14 cellular contexts compared by ENCODE assay signal in the genomic region with DNA sequence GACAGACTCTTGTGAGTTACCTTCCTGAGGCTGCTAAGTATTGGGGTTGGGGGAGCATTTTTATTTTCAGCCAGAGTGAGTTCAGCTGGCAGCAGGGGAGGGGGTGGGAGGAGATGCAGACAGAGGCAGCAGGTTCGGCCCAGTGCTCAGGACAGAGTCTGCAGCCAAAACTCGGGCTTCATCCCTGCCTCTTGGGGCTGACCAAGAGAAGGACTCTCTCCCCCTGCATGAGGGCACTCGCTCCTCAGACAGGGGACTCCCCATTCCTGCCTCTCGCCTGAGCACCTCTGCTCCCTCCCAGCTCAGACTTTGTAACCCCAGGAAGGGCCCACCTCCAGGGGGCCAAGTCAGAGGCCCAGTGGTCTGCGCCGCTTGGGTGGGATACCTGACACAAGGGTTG. TPM values are rescaled to one million over a fixed set of nuclear protein-coding genes. Genes with fewer than 3 reads are reported as not detected.
DNase-seq lines count a peak whose midpoint lies in the region; ATAC-seq and TF ChIP-seq lines count a peak whose summit lies in the region.
"Had no signal": no experiment of that assay in that cellular context is flagged by ENCODE, and none has a peak within 500 bp of the region (broad histone marks: within the 10 kb centered on the region; RNA-seq: fewer than 3 reads in every experiment).

No MANE protein-coding gene starts in this region.

- no peak overlapping the region for H2BK120ac ChIP-seq in neuronal stem cell (ENCODE audit: low read depth, low read length)

- peaks cover 0 to 1% of the 10 kb centered on the region in 2 experiments; a peak in 1 of 4 replicates for H3K36me3 ChIP-seq in HCT116 (ENCODE audit: control insufficient read depth in 1 of 2, insufficient read depth in 2 of 2, low read length in 2 of 2)
- H3K36me3 ChIP-seq in neuronal stem cell (replicated peaks in 1 of 2; ENCODE audit: control insufficient read depth in 2 of 2, insufficient read depth in 2 of 2, low read length in 2 of 2) = peaks cover 8 to 20% of the 10 kb centered on the region in 2 donors

- no peak overlapping the region for H3K4ac ChIP-seq in neuronal stem cell (ENCODE audit: low read length)

- TF ChIP-seq POLR2A in HCT116 (IDR thresholded peaks at IDR 0.05; ENCODE audit: borderline replicate concordance, extremely low read depth, insufficient read depth, insufficient read length) = no peak

- H3K18ac ChIP-seq in neuronal stem cell (ENCODE audit: low read length) = no peak overlapping the region

- POLR2A ChIA-PET in HCT116 (lab: Charles Lee) = no interaction called here

- no peak overlapping the region for H4K91ac ChIP-seq in neuronal stem cell (ENCODE audit: low read depth, low read length, poor library complexity)

- H2BK15ac ChIP-seq in neuronal stem cell (ENCODE audit: low read length) = no peak overlapping the region

- H4K8ac ChIP-seq in neuronal stem cell (ENCODE audit: low read depth, low read length) = no peak overlapping the region

- H3K79me2 ChIP-seq in HCT116 (ENCODE audit: insufficient read depth, low read length) = peaks cover 33% of the 10 kb centered on the region

- H3K27ac ChIP-seq in C4-2B (peak overlapping the region; percentile 96), HCT116 (ENCODE audit: low read depth, low read length) (no peak overlapping the region; the same call in 1 of the 2 replicates), neuronal stem cell (replicated peaks; ENCODE audit: low read length) (no peak overlapping the region)

- no peak overlapping the region for H3K4me3 ChIP-seq in HCT116 (replicated peaks in 1 of 2; ENCODE audit: low read depth in 1 of 2, low read length in 2 of 2)
- no peak overlapping the region for H3K4me3 ChIP-seq in neuronal stem cell (ENCODE audit: low read length in 2 of 2)

- ATAC-seq in HCT116 (no peak), HG03439 (IDR thresholded peaks at IDR 0.05; ENCODE audit: unreplicated experiment) (no peak), GM18519 (IDR thresholded peaks at IDR 0.05; ENCODE audit: low FRiP score, unreplicated experiment) (no peak), HG02798 (IDR thresholded peaks at IDR 0.05; ENCODE audit: poor library complexity, unreplicated experiment) (no peak)

- peak overlapping the region in 2 of 5 experiments; percentile 42 to 91 for H3K27ac Mint-ChIP-seq in brain

- no peaks in the 10 kb centered on the region for H3K9me2 ChIP-seq in HCT116 (ENCODE audit: insufficient read depth)

- H2BK12ac ChIP-seq in neuronal stem cell (ENCODE audit: low read length) = no peak overlapping the region

- H3K4me2 ChIP-seq in HCT116 (ENCODE audit: low read length) = peak overlapping the region; percentile 95; the same call in 1 of the 2 replicates
- no peak overlapping the region for H3K4me2 ChIP-seq in neuronal stem cell (ENCODE audit: insufficient read depth, low read length, poor library complexity, severe bottlenecking)

- H3K27me3 ChIP-seq in HCT116 (ENCODE audit: insufficient read depth, low read length) (no peaks in the 10 kb centered on the region), neuronal stem cell (ENCODE audit: control insufficient read depth in 3 of 3, insufficient read depth in 3 of 3, low read depth in 1 of 3, low read length in 3 of 3) (peaks cover 12 to 55% (median 45%) of the 10 kb centered on the region in 3 experiments)
- H3K27me3 ChIP-seq: testis had no signal

- no peaks in the 10 kb centered on the region for H4K20me1 ChIP-seq in HCT116 (ENCODE audit: insufficient read depth)

- H2AFZ ChIP-seq in HCT116 (ENCODE audit: low read depth, low read length, poor library complexity, severe bottlenecking) (no peak overlapping the region), neuronal stem cell (ENCODE audit: low read length) (no peak overlapping the region)

- H3K27me3 Mint-ChIP-seq in brain = peaks cover 31% of the 10 kb centered on the region

- peaks cover under 1% of the 10 kb centered on the region for H3K36me3 Mint-ChIP-seq in brain

- DNase-seq in HCT116 (ENCODE audit: low read depth, low spot score) (no peak), neuronal stem cell (ENCODE audit: low spot score) (no peak), NCI-H1436 treated with DMSO at 0.1 percent for 48 hours (lab: John Stamatoyannopoulos, UW) (no peak)
- DNase-seq: activated CD8-positive, alpha-beta memory T cell treated with anti-CD3 and anti-CD28 coated beads, Interleukin-2, amount 50 U/mL, for 4 hours; cortex of kidney; DMS79 treated with DMSO at 0.1 percent for 48 hours; GOT3; NCI-H526 treated with DMSO at 0.1 percent for 48 hours; testis had no signal

- H2BK5ac ChIP-seq in neuronal stem cell (ENCODE audit: low read length) = no peak overlapping the region

- peaks cover 24% of the 10 kb centered on the region for H3K79me1 ChIP-seq in neuronal stem cell (ENCODE audit: low read depth, low read length)

- RAD21 ChIA-PET in HCT116 (lab: Charles Lee; ENCODE audit: low non-redundant PET in 1 of 2, low total read pairs in 2 of 2, uncharacterized antibody in 2 of 2, unreplicated experiment in 2 of 2) = no interaction called here

- no peaks in the 10 kb centered on the region for H3K9me3 ChIP-seq in HCT116 (ENCODE audit: control insufficient read depth in 1 of 2, insufficient read depth in 1 of 2, low read depth in 1 of 2, low read length in 2 of 2)
- peaks cover 0 to 1% of the 10 kb centered on the region in 2 donors for H3K9me3 ChIP-seq in neuronal stem cell (replicated peaks in 1 of 2; ENCODE audit: control insufficient read depth in 2 of 2, insufficient read depth in 1 of 2, low read depth in 1 of 2, low read length in 2 of 2)
- H3K9me3 ChIP-seq: testis had no signal

- TF ChIP-seq CTCF in C4-2B (conservative IDR thresholded peaks at IDR 0.05) = no peak
- TF ChIP-seq CTCF in HCT116 (IDR thresholded peaks at IDR 0.05 in 2 of 3, conservative IDR thresholded peaks at IDR 0.05 in 1 of 3; ENCODE audit: borderline replicate concordance in 1 of 3, insufficient read depth in 1 of 3, low read depth in 2 of 3, low read length in 2 of 3) = no peak
- no peak for TF ChIP-seq CTCF in brain (conservative IDR thresholded peaks at IDR 0.05)

- H3K4me1 Mint-ChIP-seq in brain = peaks cover 51% of the 10 kb centered on the region

- no peak overlapping the region for H3K23ac ChIP-seq in neuronal stem cell (ENCODE audit: low read depth, low read length, poor library complexity)

- H3K4me1 ChIP-seq in HCT116 (ENCODE audit: control insufficient read depth in 1 of 2, insufficient read depth in 2 of 2, low read length in 2 of 2) = peaks cover 30 to 55% of the 10 kb centered on the region in 2 experiments
- H3K4me1 ChIP-seq in neuronal stem cell (ENCODE audit: control insufficient read depth in 2 of 2, insufficient read depth in 1 of 2, low read depth in 1 of 2, low read length in 2 of 2) = peaks cover 25 to 49% of the 10 kb centered on the region in 2 donors

- TF ChIP-seq RAD21 in HCT116 (IDR thresholded peaks at IDR 0.05; ENCODE audit: low read depth) = no peak

- peak overlapping the region; percentile 75 to 79 (median 76) for H3K4me3 Mint-ChIP-seq in brain

- peak overlapping the region; percentile 20 for H2AK5ac ChIP-seq in neuronal stem cell (ENCODE audit: low read depth, low read length)

- no TSS peak for BruUV-seq in HCT116 (replicated peaks; lab: Mats Ljungman, UMichigan)

- WGBS in neuronal stem cell (ENCODE audit: extremely low coverage in 2 of 2, insufficient read length in 2 of 2, insufficient replicate concordance in 1 of 2), 2 donors = no CpG with 5 or more reads among the region's 6 CpGs

- intact Hi-C loops in HCT116 (cut with micrococcal nuclease) = no loop called here

- CTCF ChIA-PET in HCT116 (lab: Charles Lee) = no interaction called here

- H3K14ac ChIP-seq in neuronal stem cell (ENCODE audit: low read length) = no peak overlapping the region

- H3K9me3 Mint-ChIP-seq in brain = peaks cover 0 to 4% (median 0%) of the 10 kb centered on the region in 5 experiments

- H3K9ac ChIP-seq in HCT116 (ENCODE audit: low read length) = no peak overlapping the region
- H3K9ac ChIP-seq in neuronal stem cell (ENCODE audit: low read depth, low read length, poor library complexity) = no peak overlapping the region

TF ChIP-seq in HCT116, 20 proteins besides CTCF, POLR2A, EP300 and RAD21:
- TF ChIP-seq POLR2AphosphoS5 (IDR thresholded peaks at IDR 0.05; ENCODE audit: low read depth, low read length) = no peak
- TF ChIP-seq ZFX (IDR thresholded peaks at IDR 0.05) = no peak
- no peak for TF ChIP-seq SRF (IDR thresholded peaks at IDR 0.05; ENCODE audit: low read depth)
- no peak for TF ChIP-seq CEBPB (IDR thresholded peaks at IDR 0.05; ENCODE audit: low read depth)
- no peak for TF ChIP-seq TCF7L2 (IDR thresholded peaks at IDR 0.05; ENCODE audit: borderline replicate concordance, extremely low read depth, insufficient read depth, insufficient read length)
- no peak for TF ChIP-seq ZNF274 (IDR thresholded peaks at IDR 0.05; ENCODE audit: low read depth, low read length)
- TF ChIP-seq EGR1 (IDR thresholded peaks at IDR 0.05; ENCODE audit: low read depth) = no peak
- TF ChIP-seq, protein P1, sequence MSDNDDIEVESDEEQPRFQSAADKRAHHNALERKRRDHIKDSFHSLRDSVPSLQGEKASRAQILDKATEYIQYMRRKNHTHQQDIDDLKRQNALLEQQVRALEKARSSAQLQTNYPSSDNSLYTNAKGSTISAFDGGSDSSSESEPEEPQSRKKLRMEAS (IDR thresholded peaks at IDR 0.05) = no peak

RNA-seq across cellular contexts. Expression of a gene that starts 1.1 kb away (rescaled TPM):
- 152 TPM for total RNA-seq in HCT116 (2021; ENCODE audit: unreplicated experiment)
- 139 and 160 TPM in 2 replicates for polyA plus RNA-seq in HCT116 (2012)
- polyA plus RNA-seq in brain (ENCODE audit: insufficient read depth, low read depth, low replicate concordance) = 192 TPM
- 84.4 TPM for polyA plus RNA-seq in neuronal stem cell (2013, experiment 1 of 2)
- polyA plus RNA-seq in neuronal stem cell (2013, experiment 2 of 2) = 82.3 TPM

RNA-seq across cellular contexts. Expression of a gene that starts 4.2 kb away (rescaled TPM):
- 4.4 TPM for total RNA-seq in HCT116 (2021; ENCODE audit: unreplicated experiment)
- 3.9 and 4.1 TPM in 2 replicates for polyA plus RNA-seq in HCT116 (2012)
- 2.2 TPM for polyA plus RNA-seq in brain (ENCODE audit: insufficient read depth, low read depth, low replicate concordance)
- 0.95 TPM for polyA plus RNA-seq in neuronal stem cell (2013, experiment 1 of 2)
- 0.87 TPM for polyA plus RNA-seq in neuronal stem cell (2013, experiment 2 of 2)

RNA-seq across cellular contexts. Expression of a gene that starts 43.7 kb away (rescaled TPM):
- 141 TPM for total RNA-seq in HCT116 (2021; ENCODE audit: unreplicated experiment)
- 142 and 171 TPM in 2 replicates for polyA plus RNA-seq in HCT116 (2012)
- 130 TPM for polyA plus RNA-seq in brain (ENCODE audit: insufficient read depth, low read depth, low replicate concordance)
- polyA plus RNA-seq in neuronal stem cell (2013, experiment 1 of 2) = 109 TPM
- 114 TPM for polyA plus RNA-seq in neuronal stem cell (2013, experiment 2 of 2)
